In the genomic region with DNA sequence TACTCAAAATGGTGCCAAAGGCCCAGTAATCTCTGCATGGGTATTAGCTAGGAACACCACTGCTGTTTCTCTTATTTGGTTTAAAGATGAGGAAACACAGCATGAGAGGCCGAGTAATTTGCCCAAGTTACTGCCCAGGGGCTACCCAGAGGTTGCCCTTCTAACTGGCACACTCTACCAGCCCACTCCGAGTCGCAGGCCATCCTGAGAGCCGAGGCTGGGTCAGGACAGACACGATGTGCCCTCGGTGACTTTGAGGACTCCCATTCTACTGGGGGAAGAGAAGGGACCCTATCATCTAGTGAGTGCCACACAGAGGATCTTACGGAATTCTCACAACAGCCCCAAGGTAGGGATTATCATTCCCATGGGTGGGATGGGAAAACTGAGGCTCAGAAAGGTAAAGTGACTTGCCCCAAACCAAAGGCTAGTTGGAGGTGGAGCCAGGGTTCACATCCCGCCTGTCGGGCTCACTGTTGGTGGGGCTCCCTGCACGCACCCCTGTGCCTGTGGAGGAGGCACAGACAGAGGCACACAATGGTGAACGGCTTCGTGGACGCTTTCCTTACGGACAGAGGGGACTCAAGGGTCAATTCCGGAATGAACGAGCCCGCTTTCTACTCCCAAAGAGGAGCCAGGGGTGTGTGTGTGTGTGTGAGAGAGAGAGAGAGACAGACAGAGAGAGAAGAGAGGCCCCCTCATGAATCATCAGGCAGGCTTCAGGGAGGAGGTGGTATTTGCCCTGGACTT, we compare ENCODE assay signal across 15 cellular contexts.
DNase-seq lines count a peak whose midpoint lies in the region; ATAC-seq and TF ChIP-seq lines count a peak whose summit lies in the region.
"Had no signal": no experiment of that assay in that cellular context is flagged by ENCODE, and none has a peak within 500 bp of the region (broad histone marks: within the 10 kb centered on the region; RNA-seq: fewer than 3 reads in every experiment).

No MANE protein-coding gene starts in this region.

- H3K9me3 ChIP-seq in Caco-2 = 0 out of 2 replicates have a peak, but pooled peaks cover 8% of the 10 kb centered on the region

- no peaks in the 10 kb centered on the region for H3K27me3 ChIP-seq in Caco-2 (replicated peaks; ENCODE audit: control insufficient read depth, insufficient read depth, low read length)
- H3K27me3 ChIP-seq: BLaER1 had no signal

- H3K36me3 ChIP-seq in Caco-2 (ENCODE audit: control insufficient read depth, insufficient read depth, low read length) = no peaks in the 10 kb centered on the region
- H3K36me3 ChIP-seq: BLaER1 had no signal

- no peak overlapping the region for H3K4me3 Mint-ChIP-seq in Caco-2 (ENCODE audit: unreplicated experiment)
- H3K4me3 Mint-ChIP-seq: CD14-positive monocyte; CD4-positive, alpha-beta memory T cell; HFFc6 had no signal

- TF ChIP-seq CTCF in Caco-2 (IDR thresholded peaks at IDR 0.05; ENCODE audit: insufficient read depth in 1 of 2, low read depth in 1 of 2, low read length in 1 of 2, severe bottlenecking in 1 of 2, unreplicated experiment in 1 of 2) = no peak

- no peak overlapping the region for H3K27ac Mint-ChIP-seq in Caco-2 (ENCODE audit: unreplicated experiment)
- H3K27ac Mint-ChIP-seq: CD14-positive monocyte; CD4-positive, alpha-beta memory T cell; HFFc6 had no signal

- H3K4me3 ChIP-seq in Caco-2 (ENCODE audit: low read depth, low read length) = no peak overlapping the region
- H3K4me3 ChIP-seq: BLaER1 had no signal

- intact Hi-C loops in sciatic nerve (cut with DNase I) = no loop called here
- intact Hi-C loops in Caco-2 (cut with micrococcal nuclease; ENCODE audit: unreplicated experiment) = loop anchor here (1.0 to 10.0 kb wide), 3 partner anchors 58 to 197 kb away; no protein-coding TSS in a partner anchor

- CTCF ChIA-PET in Caco-2 (lab: Charles Lee) = no interaction called here

- peaks cover 9% of the 10 kb centered on the region for H3K9me3 Mint-ChIP-seq in Caco-2 (ENCODE audit: unreplicated experiment)

- no peak for ATAC-seq in sciatic nerve
- no peak for ATAC-seq in GM19397 (IDR thresholded peaks at IDR 0.05; ENCODE audit: unreplicated experiment)
- ATAC-seq: HCT116 had no signal

- POLR2A ChIA-PET in Caco-2 (lab: Charles Lee) = no interaction called here

- no peaks in the 10 kb centered on the region for H3K36me3 Mint-ChIP-seq in Caco-2 (ENCODE audit: insufficient read depth, unreplicated experiment)
- H3K36me3 Mint-ChIP-seq: CD14-positive monocyte had no signal

- H3K4me1 ChIP-seq in Caco-2 = no peaks in the 10 kb centered on the region

- DNase-seq in activated effector memory CD4-positive, alpha-beta T cell treated with anti-CD3 and anti-CD28 coated beads, Interleukin-2, amount 50 U/mL, for 16 hours = peak; percentile 41
- DNase-seq in activated effector memory CD4-positive, alpha-beta T cell treated with Interleukin-2 at 50 U/mL for 16 hours = no peak
- DNase-seq in mesenteric fat pad (ENCODE audit: low spot score) = peak; percentile 67
- DNase-seq in sciatic nerve (ENCODE audit: low spot score) = peak; percentile 35
- DNase-seq in Caco-2 = no peak
- no peak for DNase-seq in DMS 273 treated with DMSO at 0.1 percent for 48 hours (lab: John Stamatoyannopoulos, UW)
- DNase-seq: CD4-positive, alpha-beta memory T cell; DND-41; EL; GOT3; HFFc6 had no signal

- H3K27me3 Mint-ChIP-seq in Caco-2 (ENCODE audit: insufficient read depth, unreplicated experiment) = peaks cover 5% of the 10 kb centered on the region

- no TSS peak for BruUV-seq in Caco-2 (replicated peaks; lab: Mats Ljungman, UMichigan)

- no peaks in the 10 kb centered on the region for H3K4me1 Mint-ChIP-seq in Caco-2 (ENCODE audit: low read depth, unreplicated experiment)
- H3K4me1 Mint-ChIP-seq: CD14-positive monocyte; CD4-positive, alpha-beta memory T cell had no signal

Comparison
In these comparisons a context has a peak if more than half of its experiments do, and no peak if none do; other contexts are left out.
1. DNase-seq: peak in activated effector memory CD4-positive, alpha-beta T cell treated with anti-CD3 and anti-CD28 coated beads, Interleukin-2, amount 50 U/mL, for 16 hours (single experiment), mesenteric fat pad (single experiment) and sciatic nerve (single experiment); none in activated effector memory CD4-positive, alpha-beta T cell treated with Interleukin-2 at 50 U/mL for 16 hours (single experiment), Caco-2 (0 of 2) and DMS 273 treated with DMSO at 0.1 percent for 48 hours (single experiment).